Comparison of ENCODE assay signal across 9 cellular contexts in the genomic region with DNA sequence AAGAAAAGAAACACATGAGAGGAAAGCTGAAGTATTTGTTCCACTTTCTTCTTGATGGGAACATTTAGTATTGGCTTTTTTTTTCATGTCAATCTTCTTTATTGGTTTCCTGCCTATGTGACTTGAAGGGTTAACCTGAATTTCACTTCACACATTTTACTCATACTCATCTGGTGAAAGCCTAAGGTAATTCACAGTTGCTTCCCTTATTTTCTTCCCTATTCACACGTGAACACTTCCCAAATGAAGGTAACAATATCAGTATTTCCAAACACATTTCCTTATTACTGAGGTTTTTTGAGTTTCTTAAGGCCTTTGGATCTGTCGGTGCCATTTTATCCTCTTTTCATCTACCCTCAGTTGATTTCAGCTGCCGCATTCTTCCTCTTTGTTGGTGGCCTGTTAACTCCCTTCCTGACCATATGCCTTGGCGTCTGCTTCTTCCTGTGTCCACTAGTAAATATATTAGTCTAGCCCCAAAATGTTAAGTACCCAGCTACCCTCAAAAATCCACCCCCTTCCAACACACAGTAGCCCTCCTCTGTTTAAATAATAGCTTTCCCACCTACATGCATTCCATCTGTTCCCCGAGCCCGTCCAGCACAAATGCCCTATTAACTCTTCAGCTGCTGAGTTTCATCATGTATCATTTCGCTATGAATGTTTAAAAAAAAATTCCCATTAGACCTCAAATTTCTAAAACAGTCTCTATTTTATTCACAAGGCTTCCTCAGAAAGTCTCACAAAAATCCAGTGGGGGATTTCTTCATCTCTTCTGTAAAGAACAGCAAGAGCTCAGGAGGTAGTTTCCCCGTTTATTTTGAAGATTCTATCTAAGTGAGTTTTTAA.
DNase-seq lines count a peak whose midpoint lies in the region; ATAC-seq, FAIRE-seq and TF ChIP-seq lines count a peak whose summit lies in the region.
"Had no signal": no experiment of that assay in that cellular context is flagged by ENCODE, and none has a peak within 500 bp of the region (broad histone marks: within the 10 kb centered on the region; RNA-seq: fewer than 3 reads in every experiment).

No MANE protein-coding gene starts in this region.

- intact Hi-C loops in esophagus muscularis mucosa (cut with DNase I), result no loop called here

- ATAC-seq in HG02642 (IDR thresholded peaks at IDR 0.05; ENCODE audit: poor library complexity, unreplicated experiment), result no peak
- ATAC-seq in GM18502 (IDR thresholded peaks at IDR 0.05; ENCODE audit: poor library complexity, unreplicated experiment), result no peak

- H3K27me3 ChIP-seq in Peyer's patch, result no peaks in the 10 kb centered on the region
- no peaks in the 10 kb centered on the region for H3K27me3 ChIP-seq in esophagus muscularis mucosa
- H3K27me3 ChIP-seq in rectal smooth muscle tissue (ENCODE audit: control insufficient read depth, insufficient read depth, low read length), result no peaks in the 10 kb centered on the region

- H3K4me1 ChIP-seq in Peyer's patch, result peaks cover 0 to 23% (median 3%) of the 10 kb centered on the region in 4 donors
- peaks cover 44 to 74% (median 73%) of the 10 kb centered on the region in 4 donors for H3K4me1 ChIP-seq in esophagus muscularis mucosa
- H3K4me1 ChIP-seq in rectal smooth muscle tissue (ENCODE audit: control insufficient read depth, insufficient read depth, low read length), result peaks cover 26% of the 10 kb centered on the region

- peak overlapping the region; percentile 4 to 55 (median 36) for H3K27ac ChIP-seq in Peyer's patch
- H3K27ac ChIP-seq in esophagus muscularis mucosa (replicated peaks in 1 of 4), result peak overlapping the region; percentile 73 to 83 (median 82)
- H3K27ac ChIP-seq in rectal smooth muscle tissue (ENCODE audit: low read depth, low read length), result peak overlapping the region; percentile 72

- H3K36me3 ChIP-seq in Peyer's patch, result peaks cover 0 to 7% (median 0%) of the 10 kb centered on the region in 3 donors
- H3K36me3 ChIP-seq in esophagus muscularis mucosa, result peaks cover 11 to 26% (median 19%) of the 10 kb centered on the region in 4 donors
- H3K36me3 ChIP-seq in rectal smooth muscle tissue (ENCODE audit: control insufficient read depth, insufficient read depth, low read length), result peaks cover 2% of the 10 kb centered on the region

- DNase-seq in G401 (ENCODE audit: low spot score) (peak; percentile 98), Peyer's patch (no peak), esophagus muscularis mucosa (ENCODE audit: extremely low spot score) (no peak), D721Med (ENCODE audit: insufficient read length, low spot score) (no peak), GM19240 (ENCODE audit: insufficient read length, low spot score) (no peak)

- H3K4me3 ChIP-seq in Peyer's patch, result no peak overlapping the region
- peak overlapping the region in 2 of 4 donors; percentile 1 to 24 for H3K4me3 ChIP-seq in esophagus muscularis mucosa
- peak overlapping the region; percentile 36 for H3K4me3 ChIP-seq in rectal smooth muscle tissue (ENCODE audit: low read length)

- TF ChIP-seq CTCF in Peyer's patch (IDR thresholded peaks at IDR 0.05), result no peak
- no peak for TF ChIP-seq CTCF in esophagus muscularis mucosa (IDR thresholded peaks at IDR 0.05)
- TF ChIP-seq CTCF in D721Med (IDR thresholded peaks at IDR 0.05; ENCODE audit: insufficient read depth, missing control alignments), result no peak

- no peak for TF ChIP-seq EP300 in esophagus muscularis mucosa (IDR thresholded peaks at IDR 0.05)

- TF ChIP-seq POLR2A in Peyer's patch (IDR thresholded peaks at IDR 0.05) (no peak), esophagus muscularis mucosa (IDR thresholded peaks at IDR 0.05; ENCODE audit: low read depth) (no peak)

- FAIRE-seq in D721Med (lab: Jason Lieb, UNC), result no peak
- FAIRE-seq: H1 had no signal

- no peak overlapping the region for H3K9ac ChIP-seq in rectal smooth muscle tissue (ENCODE audit: low read length)

- 16% methylated on average over 8 of the region's 8 CpGs for WGBS in esophagus muscularis mucosa

- in situ Hi-C loops in G401 (cut with HindIII; ENCODE audit: low sequenced_read_pairs), result no loop called here

- H3K9me3 ChIP-seq in Peyer's patch (no peaks in the 10 kb centered on the region), esophagus muscularis mucosa (no peaks in the 10 kb centered on the region)
